Comparison of ENCODE assay signal across 22 cellular contexts in genomic region chr17:50843150-50843905, GRCh38. TPM values are rescaled to one million over a fixed set of nuclear protein-coding genes. Genes with fewer than 3 reads are reported as not detected.
A peak's percentile ranks its signal among the peaks of the same experiment; 100 is the strongest.
DNase-seq lines count a peak whose midpoint lies in the region; ATAC-seq and TF ChIP-seq lines count a peak whose summit lies in the region.
"Had no signal": no experiment of that assay in that cellular context is flagged by ENCODE, and none has a peak within 500 bp of the region (broad histone marks: within the 10 kb centered on the region; RNA-seq: fewer than 3 reads in every experiment).

No MANE protein-coding gene starts in this region.

- H3K27ac Mint-ChIP-seq in endodermal cell: no peak overlapping the region
- H3K27ac Mint-ChIP-seq: IgD-negative memory B cell had no signal

- no peaks in the 10 kb centered on the region for H3K36me3 ChIP-seq in endodermal cell (ENCODE audit: control insufficient read depth, insufficient read depth, low read length)
- no peaks in the 10 kb centered on the region for H3K36me3 ChIP-seq in osteoblast (ENCODE audit: insufficient read depth, low read length)
- H3K36me3 ChIP-seq: BE2C had no signal

- H3K4me1 ChIP-seq in endodermal cell (ENCODE audit: control insufficient read depth, insufficient read depth, low read length): peaks cover 3% of the 10 kb centered on the region
- peaks cover 10% of the 10 kb centered on the region for H3K4me1 ChIP-seq in osteoblast (ENCODE audit: insufficient read depth, low read length)

- H4K20me1 ChIP-seq in osteoblast (ENCODE audit: insufficient read depth, low read length): no peaks in the 10 kb centered on the region

- no peak overlapping the region for H3K4me3 Mint-ChIP-seq in endodermal cell
- H3K4me3 Mint-ChIP-seq: IgD-negative memory B cell had no signal

- H3K27ac ChIP-seq in endodermal cell (ENCODE audit: low read depth, low read length) (no peak overlapping the region), osteoblast (ENCODE audit: low read depth, low read length) (no peak overlapping the region)
- H3K27ac ChIP-seq: 22Rv1, KMS-11, PC-9 had no signal

- H3K4me1 Mint-ChIP-seq in endodermal cell: peaks cover 5% of the 10 kb centered on the region

- TF ChIP-seq CTCF in endodermal cell (conservative IDR thresholded peaks at IDR 0.05) (no peak), osteoblast (IDR thresholded peaks at IDR 0.05; ENCODE audit: extremely low read depth, low read depth, low read length) (no peak)

- H3K9me3 Mint-ChIP-seq in endodermal cell: no peaks in the 10 kb centered on the region

- H3K27me3 ChIP-seq in endodermal cell (ENCODE audit: control insufficient read depth, insufficient read depth, low read length, poor library complexity, severe bottlenecking): no peaks in the 10 kb centered on the region
- H3K27me3 ChIP-seq in osteoblast (ENCODE audit: insufficient read depth, low read length): no peaks in the 10 kb centered on the region
- H3K27me3 ChIP-seq: BE2C had no signal

- no peak overlapping the region for H3K4me2 ChIP-seq in osteoblast (ENCODE audit: insufficient read depth, low read length)
- H3K4me2 ChIP-seq: KMS-11, PC-9 had no signal

- no peak overlapping the region for H2AFZ ChIP-seq in osteoblast (ENCODE audit: low read length)
- H2AFZ ChIP-seq: PC-9 had no signal

- no peaks in the 10 kb centered on the region for H3K79me2 ChIP-seq in osteoblast (ENCODE audit: insufficient read depth, low read length)

- no peaks in the 10 kb centered on the region for H3K27me3 Mint-ChIP-seq in endodermal cell (ENCODE audit: insufficient read depth)
- H3K27me3 Mint-ChIP-seq: IgD-negative memory B cell had no signal

- no peak overlapping the region for H3K4me3 ChIP-seq in endodermal cell (ENCODE audit: low read length)
- H3K4me3 ChIP-seq in osteoblast (ENCODE audit: insufficient read depth, low read length): no peak overlapping the region
- H3K4me3 ChIP-seq: PC-9 had no signal

- ATAC-seq in GM21447 (IDR thresholded peaks at IDR 0.05; ENCODE audit: unreplicated experiment): no peak

- peak; percentile 49 for DNase-seq in activated CD8-positive, alpha-beta memory T cell treated with anti-CD3 and anti-CD28 coated beads for 24 hours
- DNase-seq in activated CD8-positive, alpha-beta memory T cell treated with anti-CD3 and anti-CD28 coated beads, Interleukin-2, amount 50 U/mL, for 4 hours: no peak
- DNase-seq in endodermal cell: peak; percentile 40
- DNase-seq in osteoblast (ENCODE audit: insufficient read length, low spot score, missing footprints): peak; percentile 54
- no peak for DNase-seq in RPMI8226
- no peak for DNase-seq in activated gamma-delta T cell treated with Interleukin-2 at 50 U/mL for 16 hours
- DNase-seq: BE2C, Calu3, DMS79 treated with DMSO at 0.1 percent for 48 hours, MM.1S, NCI-H2029, NCI-H446 treated with DMSO at 0.1 percent for 48 hours, NCI-H526, Right ventricle myocardium superior had no signal

- no peaks in the 10 kb centered on the region for H3K9me3 ChIP-seq in endodermal cell (ENCODE audit: control insufficient read depth, low read length)
- no peaks in the 10 kb centered on the region for H3K9me3 ChIP-seq in osteoblast (ENCODE audit: low read depth, low read length)
- H3K9me3 ChIP-seq: BE2C had no signal

- WGBS in endodermal cell (ENCODE audit: insufficient coverage in 1 of 2, insufficient read length in 1 of 2), 2 experiments: 84 to 91% methylated on average over 7 to 16 of the region's 16 CpGs

- H3K9ac ChIP-seq in endodermal cell (ENCODE audit: extremely low read depth, low read length, poor library complexity, severe bottlenecking): no peak overlapping the region
- H3K9ac ChIP-seq: KMS-11 had no signal

- no peaks in the 10 kb centered on the region for H3K36me3 Mint-ChIP-seq in endodermal cell (ENCODE audit: low read depth)
- H3K36me3 Mint-ChIP-seq: IgD-negative memory B cell had no signal

RNA-seq across cellular contexts. Expression of gene WFIKKN2, which starts 7.9 kb away (rescaled TPM):
- total RNA-seq in endodermal cell: under 1 TPM; 0.29 to 0.35 TPM
- 0.25 TPM for polyA plus RNA-seq in endodermal cell (2013, experiment 1 of 2)
- 0.29 TPM for polyA plus RNA-seq in endodermal cell (2013, experiment 2 of 2)
- total RNA-seq in osteoblast: under 0.01 TPM in 1 of 2 replicates, not detected in the other
- total RNA-seq: Calu3, H7, PC-9, RPMI7951, SK-MEL-5 had no signal
- polyA plus RNA-seq: IgD-negative memory B cell had no signal

RNA-seq across cellular contexts. Expression of gene TOB1, which starts 22.8 kb away (rescaled TPM):
- total RNA-seq in endodermal cell (10 to 100 TPM; 35.5 to 36.3 TPM), osteoblast (18.8 and 21.5 TPM in 2 replicates)
- 45.3 TPM for polyA plus RNA-seq in endodermal cell (2013, experiment 1 of 2)
- polyA plus RNA-seq in endodermal cell (2013, experiment 2 of 2): 45.3 TPM

Comparison
In these comparisons a context has a peak if more than half of its experiments do, and no peak if none do; other contexts are left out.
1. DNase-seq: peak in activated CD8-positive, alpha-beta memory T cell treated with anti-CD3 and anti-CD28 coated beads for 24 hours (single experiment), endodermal cell (single experiment) and osteoblast (single experiment); none in activated CD8-positive, alpha-beta memory T cell treated with anti-CD3 and anti-CD28 coated beads, Interleukin-2, amount 50 U/mL, for 4 hours (single experiment), RPMI8226 (single experiment) and activated gamma-delta T cell treated with Interleukin-2 at 50 U/mL for 16 hours (single experiment).